Comparison of ENCODE assay signal across 20 cellular contexts in the genomic region with DNA sequence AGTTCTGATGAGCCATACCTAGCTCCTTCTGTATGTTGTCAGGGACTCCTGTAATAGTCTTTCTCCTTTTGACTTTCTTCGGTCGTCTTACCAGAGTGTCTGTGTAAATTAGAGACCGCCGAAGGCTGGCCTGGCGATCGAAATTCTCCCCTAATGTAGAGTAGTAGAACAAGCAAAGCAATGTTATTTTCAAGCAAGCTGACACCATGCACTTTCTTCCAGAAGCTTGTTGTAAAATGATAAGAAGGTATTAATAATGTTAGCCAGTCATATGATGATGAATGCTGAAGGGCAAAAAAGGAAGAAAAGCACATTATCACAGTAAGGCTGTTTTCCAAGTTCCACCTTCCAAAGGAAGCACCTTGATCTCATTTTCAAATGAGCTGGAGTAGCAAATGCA. TPM values are rescaled to one million over a fixed set of nuclear protein-coding genes. Genes with fewer than 3 reads are reported as not detected.
DNase-seq lines count a peak whose midpoint lies in the region; ATAC-seq, FAIRE-seq and TF ChIP-seq lines count a peak whose summit lies in the region.
"Had no signal": no experiment of that assay in that cellular context is flagged by ENCODE, and none has a peak within 500 bp of the region (broad histone marks: within the 10 kb centered on the region; RNA-seq: fewer than 3 reads in every experiment).

No MANE protein-coding gene starts in this region.

- WGBS in heart right ventricle, 2 donors: 56 to 75% methylated on average over 6 of the region's 6 CpGs

- no peak overlapping the region for H3K4me3 Mint-ChIP-seq in mesothelial cell of epicardium
- H3K4me3 Mint-ChIP-seq: CD4-positive, alpha-beta T cell; H9 had no signal

- H3K4me1 Mint-ChIP-seq in mesothelial cell of epicardium: peaks cover 43% of the 10 kb centered on the region
- H3K4me1 Mint-ChIP-seq: H9 had no signal

- TF ChIP-seq CTCF in heart right ventricle (IDR thresholded peaks at IDR 0.05): no peak
- TF ChIP-seq CTCF in endothelial cell of umbilical vein (IDR thresholded peaks at IDR 0.05; ENCODE audit: extremely low read depth in 1 of 2, insufficient read depth in 1 of 2, low read depth in 1 of 2, low read length in 2 of 2): no peak
- no peak for TF ChIP-seq CTCF in mesothelial cell of epicardium (IDR thresholded peaks at IDR 0.05; ENCODE audit: unreplicated experiment)

- no peaks in the 10 kb centered on the region for H3K27me3 Mint-ChIP-seq in mesothelial cell of epicardium (ENCODE audit: low read depth)
- H3K27me3 Mint-ChIP-seq: CD4-positive, alpha-beta T cell had no signal

- H3K27me3 ChIP-seq in heart right ventricle (no peaks in the 10 kb centered on the region), endothelial cell of umbilical vein (ENCODE audit: control insufficient read depth in 2 of 2, insufficient read depth in 2 of 2, low read length in 2 of 2) (no peaks in the 10 kb centered on the region)

- no peaks in the 10 kb centered on the region for H3K9me3 Mint-ChIP-seq in mesothelial cell of epicardium
- H3K9me3 Mint-ChIP-seq: CD4-positive, alpha-beta T cell; H9 had no signal

- DNase-seq in heart right ventricle: no peak
- DNase-seq in cardiac septum (ENCODE audit: low spot score): no peak
- peak; percentile 29 for DNase-seq in endothelial cell of umbilical vein (ENCODE audit: low read depth, low spot score)
- no peak for DNase-seq in mesothelial cell of epicardium (ENCODE audit: low spot score in 2 of 2, unreplicated experiment in 2 of 2)
- DNase-seq in SW480 (ENCODE audit: low spot score): no peak
- DNase-seq: ACHN; BE2C; C1 segment of cervical spinal cord; Caco-2; CD4-positive, alpha-beta T cell; DMS153; DMS79; GDM1; H9 had no signal

- H4K20me1 ChIP-seq in endothelial cell of umbilical vein (replicated peaks; ENCODE audit: control insufficient read depth, extremely low read depth, insufficient read depth, low read length): no peaks in the 10 kb centered on the region

- H3K4me3 ChIP-seq in heart right ventricle (no peak overlapping the region), endothelial cell of umbilical vein (replicated peaks in 1 of 3; ENCODE audit: insufficient read depth in 1 of 3, low read depth in 1 of 3, low read length in 3 of 3) (no peak overlapping the region)

- H3K4me2 ChIP-seq in endothelial cell of umbilical vein (ENCODE audit: insufficient read depth, low read length): no peak overlapping the region

- peak overlapping the region; percentile 81 for H3K27ac Mint-ChIP-seq in mesothelial cell of epicardium
- H3K27ac Mint-ChIP-seq: CD4-positive, alpha-beta T cell; H9 had no signal

- H3K4me1 ChIP-seq in heart right ventricle (peaks cover 0 to 37% (median 4%) of the 10 kb centered on the region in 9 donors), endothelial cell of umbilical vein (ENCODE audit: control insufficient read depth, extremely low read depth, insufficient read depth, low read length) (no peaks in the 10 kb centered on the region)
- H3K4me1 ChIP-seq: BE2C, Caco-2 had no signal

- no TSS peak for BruUV-seq in endothelial cell of umbilical vein (replicated peaks; lab: Mats Ljungman, UMichigan)

- POLR2A ChIA-PET in endothelial cell of umbilical vein (lab: Charles Lee): interaction anchor here (0.5 kb wide), 1 partner anchor 16 kb away, joined by 8 read pairs; no protein-coding TSS in a partner anchor

- peak overlapping the region in 6 of 10 donors; percentile 17 to 61 (median 40) for H3K27ac ChIP-seq in heart right ventricle
- H3K27ac ChIP-seq in endothelial cell of umbilical vein (ENCODE audit: insufficient read depth, low read depth, low read length): no peak overlapping the region

- H3K79me2 ChIP-seq in endothelial cell of umbilical vein (ENCODE audit: control insufficient read depth, insufficient read depth, low read length): peaks cover 7% of the 10 kb centered on the region

- no peak for TF ChIP-seq POLR2A in endothelial cell of umbilical vein (IDR thresholded peaks at IDR 0.05; ENCODE audit: low read depth, low read length)

- intact Hi-C loops in heart right ventricle (cut with DNase I) (loop anchor here in 1 of 10 donors (5.0 kb wide), 1 partner anchor 35 kb away; no protein-coding TSS in a partner anchor), cardiac septum (cut with DNase I) (no loop called here), endothelial cell of umbilical vein (cut with micrococcal nuclease) (no loop called here)

- no peaks in the 10 kb centered on the region for H3K9me1 ChIP-seq in endothelial cell of umbilical vein (replicated peaks; ENCODE audit: control insufficient read depth, extremely low read depth, insufficient read depth, low read length)

- peaks cover 32% of the 10 kb centered on the region for H3K36me3 Mint-ChIP-seq in mesothelial cell of epicardium

- no peak overlapping the region for H3K9ac ChIP-seq in endothelial cell of umbilical vein (replicated peaks; ENCODE audit: extremely low read depth, insufficient read depth, low read length)

- CTCF ChIA-PET in endothelial cell of umbilical vein (lab: Charles Lee): interaction anchor here (0.7 to 0.8 kb wide), 2 partner anchors 12 to 149 kb away, joined by 3 to 4 read pairs; no protein-coding TSS in a partner anchor

- ATAC-seq in heart right ventricle: peak in 5 of 8 donors; percentile 20 to 60 (median 38)
- no peak for ATAC-seq in GM18909 (IDR thresholded peaks at IDR 0.05; ENCODE audit: poor library complexity, unreplicated experiment)
- ATAC-seq: HepG2 had no signal

- H3K9me3 ChIP-seq in heart right ventricle (peaks cover 0 to 7% (median 0%) of the 10 kb centered on the region in 11 donors), endothelial cell of umbilical vein (replicated peaks; ENCODE audit: control insufficient read depth, insufficient read depth, low read length) (no peaks in the 10 kb centered on the region)
- H3K9me3 ChIP-seq: BE2C, Caco-2 had no signal

- no peak for FAIRE-seq in endothelial cell of umbilical vein (lab: Jason Lieb, UNC)
- FAIRE-seq: A204.1, GM12892, GM18507, H1, HepG2 had no signal

- peaks cover 0 to 29% (median 0%) of the 10 kb centered on the region in 9 donors for H3K36me3 ChIP-seq in heart right ventricle
- peaks cover 5 to 16% of the 10 kb centered on the region in 2 experiments for H3K36me3 ChIP-seq in endothelial cell of umbilical vein (ENCODE audit: control insufficient read depth in 2 of 2, extremely low read depth in 1 of 2, insufficient read depth in 2 of 2, low read length in 2 of 2)
- H3K36me3 ChIP-seq: BE2C had no signal

- dilution Hi-C loops in endothelial cell of umbilical vein (cut with MboI; ENCODE audit: extremely low pct_ligation_motif_present, low sequenced_read_pairs): no loop called here

- no peak overlapping the region for H2AFZ ChIP-seq in endothelial cell of umbilical vein (ENCODE audit: low read depth, low read length)

TF ChIP-seq in endothelial cell of umbilical vein, 7 proteins besides CTCF, POLR2A, EP300 and RAD21:
- no peak for TF ChIP-seq EZH2 (IDR thresholded peaks at IDR 0.05; ENCODE audit: borderline replicate concordance, low read depth, low read length, severe bottlenecking)
- no peak for TF ChIP-seq FOS (IDR thresholded peaks at IDR 0.05; ENCODE audit: borderline replicate concordance, insufficient read depth, low read length)
- no peak for TF ChIP-seq MYC (IDR thresholded peaks at IDR 0.05; ENCODE audit: low read depth, low read length)
- no peak for TF ChIP-seq GATA2 (IDR thresholded peaks at IDR 0.05; ENCODE audit: insufficient read depth, insufficient read length, low read depth, low read length)
- TF ChIP-seq, protein P1, sequence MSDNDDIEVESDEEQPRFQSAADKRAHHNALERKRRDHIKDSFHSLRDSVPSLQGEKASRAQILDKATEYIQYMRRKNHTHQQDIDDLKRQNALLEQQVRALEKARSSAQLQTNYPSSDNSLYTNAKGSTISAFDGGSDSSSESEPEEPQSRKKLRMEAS (IDR thresholded peaks at IDR 0.05; ENCODE audit: insufficient read depth, insufficient read length): no peak
- TF ChIP-seq JUN (IDR thresholded peaks at IDR 0.05; ENCODE audit: borderline replicate concordance, insufficient read depth, insufficient read length, low read depth): no peak
- TF ChIP-seq POLR2AphosphoS5 (IDR thresholded peaks at IDR 0.05; ENCODE audit: insufficient read depth, low read depth, low read length): no peak

RNA-seq across cellular contexts. Expression of a gene that starts 37.9 kb away (rescaled TPM):
- 100 to 1,000 TPM in 5 of 10 donors, 10 to 100 TPM in 5; 88.4 to 108 (median 100) TPM for total RNA-seq in heart right ventricle
- 100 to 1,000 TPM in 1 of 2 donors, 10 to 100 TPM in 1; 44.1 to 123 TPM for polyA plus RNA-seq in heart right ventricle
- total RNA-seq in cardiac septum: 98.9 TPM
- total RNA-seq in endothelial cell of umbilical vein: 75.3 and 81.2 TPM in 2 replicates
- 22.5 and 22.6 TPM in 2 replicates for polyA plus RNA-seq in endothelial cell of umbilical vein
- polyA plus RNA-seq in endothelial cell of umbilical vein (2011; cell fraction: cytosol; rRNA removed): 10.6 and 12.2 TPM in 2 replicates
- polyA plus RNA-seq in endothelial cell of umbilical vein (2011; cell fraction: nucleus; rRNA removed): 6.7 and 10.0 TPM in 2 replicates
- 58.9 and 90.7 TPM in 2 replicates for polyA plus RNA-seq in endothelial cell of umbilical vein (2012)
- polyA minus RNA-seq in endothelial cell of umbilical vein: 2.9 and 4.2 TPM in 2 replicates
- 0.72 TPM for polyA minus RNA-seq in endothelial cell of umbilical vein (2011; cell fraction: cytosol; rRNA and poly(A)+ RNA removed)
- 1.9 and 2.3 TPM in 2 replicates for polyA minus RNA-seq in endothelial cell of umbilical vein (2011; cell fraction: nucleus; rRNA and poly(A)+ RNA removed)
- total RNA-seq in mesothelial cell of epicardium: 53.4 to 61.5 TPM (median 53.7 TPM) in 3 replicates

RNA-seq across cellular contexts. Expression of a gene that starts 57.3 kb away (rescaled TPM):
- total RNA-seq in heart right ventricle (10 to 100 TPM; 35.5 to 97.4 (median 75.5) TPM), cardiac septum (88.2 TPM), endothelial cell of umbilical vein (55.0 and 66.9 TPM in 2 replicates), mesothelial cell of epicardium (66.1 to 73.6 TPM (median 68.0 TPM) in 3 replicates)
- polyA plus RNA-seq in heart right ventricle (10 to 100 TPM in 1 of 2 donors, 1 to 10 TPM in 1; 5.0 to 14.9 TPM), endothelial cell of umbilical vein (24.8 and 25.2 TPM in 2 replicates)
- polyA plus RNA-seq in endothelial cell of umbilical vein (2011; cell fraction: cytosol; rRNA removed): 23.5 and 25.5 TPM in 2 replicates
- 53.5 and 60.0 TPM in 2 replicates for polyA plus RNA-seq in endothelial cell of umbilical vein (2011; cell fraction: nucleus; rRNA removed)
- 35.2 and 36.6 TPM in 2 replicates for polyA plus RNA-seq in endothelial cell of umbilical vein (2012)
- 107 and 133 TPM in 2 replicates for polyA minus RNA-seq in endothelial cell of umbilical vein
- 5.1 TPM for polyA minus RNA-seq in endothelial cell of umbilical vein (2011; cell fraction: cytosol; rRNA and poly(A)+ RNA removed)
- 88.3 and 116 TPM in 2 replicates for polyA minus RNA-seq in endothelial cell of umbilical vein (2011; cell fraction: nucleus; rRNA and poly(A)+ RNA removed)
